In the genomic region with DNA sequence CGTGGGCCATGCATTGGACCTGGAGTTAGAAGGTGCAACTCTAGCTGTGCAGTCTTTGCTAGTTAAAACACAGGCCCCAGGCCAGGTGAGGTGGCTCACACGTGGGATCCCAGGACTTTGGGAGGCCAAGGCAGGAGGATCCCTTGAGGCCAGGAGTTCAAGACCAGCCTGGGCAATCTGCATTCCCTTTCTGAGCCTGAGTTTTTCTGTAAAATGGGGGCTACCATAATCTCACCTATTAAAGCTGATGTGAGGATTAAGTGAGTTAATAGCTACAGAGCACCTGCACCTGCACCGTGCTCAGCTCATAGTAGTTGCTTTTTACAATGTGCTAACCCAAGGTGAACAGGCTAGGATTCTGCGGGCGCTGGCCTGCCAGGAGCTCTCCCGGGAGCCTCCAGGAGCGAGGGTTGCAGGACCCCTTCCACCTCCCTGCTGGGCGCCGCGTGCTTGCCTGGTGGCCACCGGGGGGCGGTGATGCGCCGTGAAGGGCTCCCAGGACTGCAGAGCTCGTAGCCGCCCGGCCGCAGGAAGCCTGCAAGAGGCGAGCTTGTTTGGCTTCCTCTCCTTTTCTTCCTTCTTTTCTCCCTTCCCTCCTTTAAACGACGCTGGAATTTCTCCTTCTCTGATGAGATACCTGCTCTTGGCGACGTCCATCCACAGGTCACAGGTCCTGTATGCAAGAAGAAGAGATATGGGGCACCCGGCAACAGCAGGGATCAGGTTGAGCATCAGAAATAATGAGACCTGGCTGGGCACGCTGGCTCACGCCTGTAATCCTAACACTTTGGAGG, we compare ENCODE assay signal across 8 cellular contexts. TPM values are rescaled to one million over a fixed set of nuclear protein-coding genes. Genes with fewer than 3 reads are reported as not detected.
DNase-seq lines count a peak whose midpoint lies in the region; ATAC-seq and TF ChIP-seq lines count a peak whose summit lies in the region.

No MANE protein-coding gene starts in this region.

- CTCF ChIA-PET in PC-9 (lab: Charles Lee): interaction anchor here (0.6 to 1.7 kb wide), 15 partner anchors 35 to 534 kb away, joined by 3 to 17 read pairs (median 4); no protein-coding TSS in a partner anchor

- no peak overlapping the region for H2AFZ ChIP-seq in PC-9

- peak; percentile 92 for TF ChIP-seq CTCF in PC-9 (conservative IDR thresholded peaks at IDR 0.05)

- peaks cover 2% of the 10 kb centered on the region for H3K4me1 Mint-ChIP-seq in activated T-helper 2 cell treated with anti-CD3 and anti-CD28 coated beads, Interferon-gamma antibody, Interleukin-2, Interleukin-4, amounts not matched to agents 10 μg/mL and 5 μg/mL and 100 μg/mL, durations not matched to agents 14 hours and 24 hours and 36 hours (ENCODE audit: low read depth)

- POLR2A ChIA-PET in PC-9 (lab: Charles Lee; ENCODE audit: unreplicated experiment): interaction anchor here (0.5 to 0.6 kb wide), 2 partner anchors 9 to 86 kb away, joined by 3 read pairs; no protein-coding TSS in a partner anchor

- no peak for ATAC-seq in GM19324 (IDR thresholded peaks at IDR 0.05; ENCODE audit: low FRiP score, unreplicated experiment)

- no peak overlapping the region for H3K4me3 Mint-ChIP-seq in activated T-helper 2 cell treated with anti-CD3 and anti-CD28 coated beads, Interferon-gamma antibody, Interleukin-2, Interleukin-4, amounts not matched to agents 10 μg/mL and 5 μg/mL and 100 μg/mL, durations not matched to agents 14 hours and 24 hours and 36 hours (ENCODE audit: low read depth)

- no peaks in the 10 kb centered on the region for H3K27me3 ChIP-seq in PC-9 (ENCODE audit: insufficient read depth, low read depth)

- peaks cover 3% of the 10 kb centered on the region for H3K36me3 Mint-ChIP-seq in activated T-helper 2 cell treated with anti-CD3 and anti-CD28 coated beads, Interferon-gamma antibody, Interleukin-2, Interleukin-4, amounts not matched to agents 10 μg/mL and 5 μg/mL and 100 μg/mL, durations not matched to agents 14 hours and 24 hours and 36 hours (ENCODE audit: low read depth)

- H3K4me2 ChIP-seq in PC-9: peak overlapping the region; percentile 62

- H3K79me2 ChIP-seq in PC-9 (ENCODE audit: low read depth): no peaks in the 10 kb centered on the region

- no peaks in the 10 kb centered on the region for H3K9me3 ChIP-seq in PC-9 (ENCODE audit: insufficient read depth, low read depth)

- H3K4me1 ChIP-seq in PC-9 (replicated peaks; ENCODE audit: insufficient read depth): no peaks in the 10 kb centered on the region

- peaks cover 3% of the 10 kb centered on the region for H3K27me3 Mint-ChIP-seq in activated T-helper 2 cell treated with anti-CD3 and anti-CD28 coated beads, Interferon-gamma antibody, Interleukin-2, Interleukin-4, amounts not matched to agents 10 μg/mL and 5 μg/mL and 100 μg/mL, durations not matched to agents 14 hours and 24 hours and 36 hours (ENCODE audit: low read depth)

- H3K4me3 ChIP-seq in PC-9: no peak overlapping the region

- peaks cover 21% of the 10 kb centered on the region for H3K9me3 Mint-ChIP-seq in activated T-helper 2 cell treated with anti-CD3 and anti-CD28 coated beads, Interferon-gamma antibody, Interleukin-2, Interleukin-4, amounts not matched to agents 10 μg/mL and 5 μg/mL and 100 μg/mL, durations not matched to agents 14 hours and 24 hours and 36 hours

- H3K9me2 ChIP-seq in PC-9 (ENCODE audit: insufficient read depth): no peaks in the 10 kb centered on the region

- no peaks in the 10 kb centered on the region for H3F3A ChIP-seq in PC-9 (ENCODE audit: insufficient read depth, low read depth)

- DNase-seq in NCI-H2171 treated with DMSO at 0.1 percent for 48 hours (lab: John Stamatoyannopoulos, UW) (peak; percentile 8), NCI-H2171 (lab: John Stamatoyannopoulos, UW) (no peak), PC-9 (peak; percentile 46 to 79), foreskin melanocyte (peak; percentile 62), retina (peak; percentile 81), NCI-H446 treated with DMSO at 0.1 percent for 48 hours (lab: John Stamatoyannopoulos, UW) (no peak)
- DNase-seq in activated T-helper 2 cell treated with anti-CD3 and anti-CD28 coated beads, Interferon-gamma antibody, Interleukin-2, Interleukin-4, amounts not matched to agents 10 μg/mL and 5 μg/mL and 100 μg/mL, durations not matched to agents 14 hours and 24 hours and 36 hours (ENCODE audit: low spot score): peak; percentile 31

- H3K36me3 ChIP-seq in PC-9 (ENCODE audit: low read depth): no peaks in the 10 kb centered on the region

- BruUV-seq in PC-9 (replicated peaks; lab: Mats Ljungman, UMichigan): no TSS peak

- no peak overlapping the region for H3K27ac ChIP-seq in PC-9

- no peaks in the 10 kb centered on the region for H4K20me1 ChIP-seq in PC-9 (ENCODE audit: insufficient read depth)

- H3K27ac Mint-ChIP-seq in activated T-helper 2 cell treated with anti-CD3 and anti-CD28 coated beads, Interferon-gamma antibody, Interleukin-2, Interleukin-4, amounts not matched to agents 10 μg/mL and 5 μg/mL and 100 μg/mL, durations not matched to agents 14 hours and 24 hours and 36 hours: no peak overlapping the region

- intact Hi-C loops in PC-9 (cut with micrococcal nuclease; ENCODE audit: unreplicated experiment): loop anchor here (2.0 to 5.0 kb wide), 4 partner anchors 114 to 312 kb away; a partner anchor contains a TSS
- intact Hi-C loops in activated T-helper 2 cell treated with anti-CD3 and anti-CD28 coated beads, Interferon-gamma antibody, Interleukin-2, Interleukin-4, amounts not matched to agents 10 μg/mL and 5 μg/mL and 100 μg/mL, durations not matched to agents 14 hours and 24 hours and 36 hours (cut with micrococcal nuclease): loop anchor here (2.0 kb wide), 1 partner anchor 210 kb away; no protein-coding TSS in a partner anchor

RNA-seq across cellular contexts. Expression of a gene that starts 51.3 kb away (rescaled TPM):
- total RNA-seq in PC-9 (2021): 14.5 and 20.5 TPM in 2 replicates
- 19.4 and 20.8 TPM in 2 replicates for total RNA-seq in activated T-helper 2 cell treated with anti-CD3 and anti-CD28 coated beads, Interferon-gamma antibody, Interleukin-2, Interleukin-4, amounts not matched to agents 10 μg/mL and 5 μg/mL and 100 μg/mL, durations not matched to agents 14 hours and 24 hours and 36 hours

RNA-seq across cellular contexts. Expression of a gene that starts 54.7 kb away (rescaled TPM):
- 70.3 and 81.3 TPM in 2 replicates for total RNA-seq in PC-9 (2021)
- 0.23 and 0.75 TPM in 2 replicates for total RNA-seq in activated T-helper 2 cell treated with anti-CD3 and anti-CD28 coated beads, Interferon-gamma antibody, Interleukin-2, Interleukin-4, amounts not matched to agents 10 μg/mL and 5 μg/mL and 100 μg/mL, durations not matched to agents 14 hours and 24 hours and 36 hours

Comparison
In these comparisons a context has a peak if more than half of its experiments do, and no peak if none do; other contexts are left out.
1. DNase-seq: peak in NCI-H2171 treated with DMSO at 0.1 percent for 48 hours (single experiment), PC-9 (2 of 2), activated T-helper 2 cell treated with anti-CD3 and anti-CD28 coated beads, Interferon-gamma antibody, Interleukin-2, Interleukin-4, amounts not matched to agents 10 μg/mL and 5 μg/mL and 100 μg/mL, durations not matched to agents 14 hours and 24 hours and 36 hours (single experiment), foreskin melanocyte (single experiment) and retina (single experiment); none in NCI-H2171 (single experiment) and NCI-H446 treated with DMSO at 0.1 percent for 48 hours (single experiment).
2. RNA of a gene that starts 54.7 kb away (total RNA-seq): 70.3 to 81.3 TPM in PC-9; 0.23 to 0.75 TPM in activated T-helper 2 cell treated with anti-CD3 and anti-CD28 coated beads, Interferon-gamma antibody, Interleukin-2, Interleukin-4, amounts not matched to agents 10 μg/mL and 5 μg/mL and 100 μg/mL, durations not matched to agents 14 hours and 24 hours and 36 hours; every median in the first group is over 10 times any median in the second.